Comparison of ENCODE assay signal across 13 cellular contexts in the genomic region with DNA sequence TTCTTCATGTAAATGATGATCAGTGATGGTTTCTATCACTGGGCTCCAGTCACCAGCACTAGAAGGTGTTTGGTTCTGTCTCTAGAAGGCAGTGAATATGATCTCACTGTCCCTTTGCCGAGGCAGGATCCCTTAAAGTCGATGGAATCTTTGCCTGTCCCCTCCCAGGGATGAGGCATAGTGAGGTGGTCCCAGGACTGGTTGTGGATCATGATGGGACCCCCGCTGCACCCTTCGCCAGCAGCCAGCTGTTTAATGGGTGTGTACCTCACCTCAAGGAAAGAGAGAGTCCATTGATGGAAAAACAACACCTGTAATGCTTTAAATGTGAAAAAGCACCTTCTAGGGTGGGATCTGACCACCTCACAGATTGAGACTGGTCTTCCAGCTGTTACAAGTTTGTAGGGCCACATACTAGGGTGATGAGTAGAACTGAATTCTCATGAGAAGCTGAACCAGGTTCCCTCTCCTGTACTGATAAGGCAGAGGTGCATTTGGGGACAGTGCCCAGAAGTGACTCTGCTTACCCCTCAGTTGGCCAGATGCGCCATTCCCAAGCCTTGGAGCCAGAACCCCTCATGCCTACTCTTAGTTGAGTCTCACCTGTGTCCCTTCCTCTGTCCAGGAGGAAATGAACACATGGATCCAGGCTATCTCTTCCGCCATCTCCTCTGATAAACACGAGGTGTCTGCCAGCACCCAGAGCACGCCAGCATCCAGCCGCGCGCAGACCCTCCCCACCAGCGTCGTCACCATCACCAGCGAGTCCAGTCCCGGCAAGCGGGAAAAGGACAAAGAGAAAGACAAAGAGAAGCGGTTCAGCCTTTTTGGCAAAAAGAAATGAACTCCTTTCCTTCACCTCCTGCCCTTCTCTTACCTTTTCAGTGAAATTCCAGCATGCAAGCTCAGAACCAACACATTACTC. TPM values are rescaled to one million over a fixed set of nuclear protein-coding genes. Genes with fewer than 3 reads are reported as not detected.
DNase-seq lines count a peak whose midpoint lies in the region; ATAC-seq and TF ChIP-seq lines count a peak whose summit lies in the region.
"Had no signal": no experiment of that assay in that cellular context is flagged by ENCODE, and none has a peak within 500 bp of the region (broad histone marks: within the 10 kb centered on the region; RNA-seq: fewer than 3 reads in every experiment).

No MANE protein-coding gene starts in this region.

- ATAC-seq in lung (ENCODE audit: insufficient read depth, low FRiP score) (no peak), HG02759 (IDR thresholded peaks at IDR 0.05; ENCODE audit: unreplicated experiment) (no peak)

- H3K36me3 Mint-ChIP-seq in Calu3 (ENCODE audit: insufficient read depth, unreplicated experiment) = peaks cover 97% of the 10 kb centered on the region

- TF ChIP-seq CTCF in Calu3 (IDR thresholded peaks at IDR 0.05; ENCODE audit: unreplicated experiment) (no peak), adrenal gland (IDR thresholded peaks at IDR 0.05) (no peak), lung (IDR thresholded peaks at IDR 0.05; ENCODE audit: control extremely low read depth, extremely low read depth) (no peak), stomach (IDR thresholded peaks at IDR 0.05) (no peak)

- DNase-seq in Calu3 (no peak), adrenal gland (no peak), lung (ENCODE audit: low spot score) (no peak), stomach (no peak), SHP77 (lab: John Stamatoyannopoulos, UW) (no peak), dermis blood vessel endothelial cell (no peak)
- DNase-seq: activated T-cell treated with anti-CD3 and anti-CD28 coated beads for 4 hours; effector CD8-positive, alpha-beta T cell; NCI-H1417 treated with DMSO at 0.1 percent for 48 hours; NCI-H510A treated with DMSO at 0.1 percent for 48 hours had no signal

- H3K4me1 Mint-ChIP-seq in Calu3 (ENCODE audit: low read depth, unreplicated experiment) = peaks cover 18% of the 10 kb centered on the region

- no TSS peak for BruUV-seq in Calu3 (replicated peaks; lab: Mats Ljungman, UMichigan)

- H3K4me1 ChIP-seq in adrenal gland (replicated peaks in 1 of 2) (peaks cover 39 to 68% of the 10 kb centered on the region in 2 donors), lung (ENCODE audit: control insufficient read depth in 2 of 2, insufficient read depth in 2 of 2, low read length in 2 of 2) (peaks cover 8 to 15% of the 10 kb centered on the region in 2 donors), stomach (peaks cover 33 to 82% (median 58%) of the 10 kb centered on the region in 4 donors)

- H3K9me3 Mint-ChIP-seq in Calu3 (ENCODE audit: low read depth, unreplicated experiment) = no peaks in the 10 kb centered on the region
- H3K9me3 Mint-ChIP-seq: IgD-negative memory B cell had no signal

- intact Hi-C loops in Calu3 (cut with micrococcal nuclease; ENCODE audit: unreplicated experiment) (loop anchor here (5.0 kb wide), 1 partner anchor 34 kb away; no protein-coding TSS in a partner anchor), adrenal gland (cut with DNase I) (no loop called here), stomach (cut with DNase I; ENCODE audit: low total_unique reads) (no loop called here)

- H3K36me3 ChIP-seq in adrenal gland (replicated peaks in 1 of 2) = peaks cover 0 to 75% of the 10 kb centered on the region in 2 donors
- peaks cover 22 to 28% of the 10 kb centered on the region in 2 donors for H3K36me3 ChIP-seq in lung (ENCODE audit: control insufficient read depth in 2 of 2, insufficient read depth in 2 of 2, low read length in 2 of 2)
- peaks cover 22 to 74% (median 65%) of the 10 kb centered on the region in 4 donors for H3K36me3 ChIP-seq in stomach

- H3K4me3 ChIP-seq in adrenal gland (no peak overlapping the region), lung (no peak overlapping the region), stomach (no peak overlapping the region)

- CTCF ChIA-PET in Calu3 (lab: Charles Lee) = no interaction called here

- no peaks in the 10 kb centered on the region for H3K27me3 Mint-ChIP-seq in Calu3 (ENCODE audit: unreplicated experiment)
- H3K27me3 Mint-ChIP-seq: IgD-negative memory B cell had no signal

- H3K27ac Mint-ChIP-seq in Calu3 (ENCODE audit: unreplicated experiment) = peak overlapping the region; percentile 44

- no peak for TF ChIP-seq POLR2A in adrenal gland (IDR thresholded peaks at IDR 0.05)
- no peak for TF ChIP-seq POLR2A in stomach (IDR thresholded peaks at IDR 0.05)

- H3K9me3 ChIP-seq in adrenal gland (replicated peaks in 1 of 3) (no peaks in the 10 kb centered on the region), lung (ENCODE audit: control insufficient read depth in 2 of 2, insufficient read depth in 1 of 2, low read length in 1 of 2) (no peaks in the 10 kb centered on the region), stomach (no peaks in the 10 kb centered on the region)

- H3K4me3 Mint-ChIP-seq in Calu3 (ENCODE audit: low read depth, unreplicated experiment) = no peak overlapping the region

- H3K27ac ChIP-seq in adrenal gland (peak overlapping the region in 4 of 5 donors; percentile 70 to 95 (median 75)), lung (ENCODE audit: low read depth in 1 of 2, low read length in 1 of 2) (peak overlapping the region; percentile 43 to 86), stomach (peak overlapping the region; percentile 36 to 84 (median 79))
- H3K27ac ChIP-seq: VCaP had no signal

- 90 to 94% (median 93%) methylated on average over 17 of the region's 17 CpGs for WGBS in adrenal gland, 4 donors
- 83 to 89% methylated on average over 17 of the region's 17 CpGs for WGBS in lung, 2 donors
- WGBS in stomach, 5 donors = 79 to 95% (median 83%) methylated on average over 17 of the region's 17 CpGs

- no peak for TF ChIP-seq EP300 in stomach (IDR thresholded peaks at IDR 0.05)

- H3K27me3 ChIP-seq in adrenal gland (no peaks in the 10 kb centered on the region), lung (ENCODE audit: control insufficient read depth, insufficient read depth) (no peaks in the 10 kb centered on the region), stomach (no peaks in the 10 kb centered on the region)

RNA-seq across cellular contexts. Expression of gene EML6, which starts 55.5 kb away (rescaled TPM):
- 0.45 and 1.1 TPM in 2 replicates for total RNA-seq in Calu3 (2022)
- 10 to 100 TPM in 6 of 8 donors, 1 to 10 TPM in 2; 6.5 to 19.3 (median 11.3) TPM for total RNA-seq in adrenal gland
- 10 to 100 TPM in 1 of 3 donors, 1 to 10 TPM in 2; 6.0 to 10.9 (median 6.2) TPM for polyA plus RNA-seq in adrenal gland
- total RNA-seq in lung = 1 to 10 TPM; 2.8 to 5.1 TPM
- 1 to 10 TPM in 1 of 2 donors, under 1 TPM in 1; 0.94 to 1.3 TPM for polyA plus RNA-seq in lung
- total RNA-seq in stomach = 10 to 100 TPM in 1 of 5 donors, 1 to 10 TPM in 3, under 1 TPM in 1; 0.45 to 10.1 (median 2.2) TPM
- 1 to 10 TPM in 2 of 3 donors, not detected in 1; 1.3 to 1.6 TPM for polyA plus RNA-seq in stomach
- total RNA-seq in dermis blood vessel endothelial cell = 0.17 and 1.1 TPM in 2 replicates
